In the genomic region with DNA sequence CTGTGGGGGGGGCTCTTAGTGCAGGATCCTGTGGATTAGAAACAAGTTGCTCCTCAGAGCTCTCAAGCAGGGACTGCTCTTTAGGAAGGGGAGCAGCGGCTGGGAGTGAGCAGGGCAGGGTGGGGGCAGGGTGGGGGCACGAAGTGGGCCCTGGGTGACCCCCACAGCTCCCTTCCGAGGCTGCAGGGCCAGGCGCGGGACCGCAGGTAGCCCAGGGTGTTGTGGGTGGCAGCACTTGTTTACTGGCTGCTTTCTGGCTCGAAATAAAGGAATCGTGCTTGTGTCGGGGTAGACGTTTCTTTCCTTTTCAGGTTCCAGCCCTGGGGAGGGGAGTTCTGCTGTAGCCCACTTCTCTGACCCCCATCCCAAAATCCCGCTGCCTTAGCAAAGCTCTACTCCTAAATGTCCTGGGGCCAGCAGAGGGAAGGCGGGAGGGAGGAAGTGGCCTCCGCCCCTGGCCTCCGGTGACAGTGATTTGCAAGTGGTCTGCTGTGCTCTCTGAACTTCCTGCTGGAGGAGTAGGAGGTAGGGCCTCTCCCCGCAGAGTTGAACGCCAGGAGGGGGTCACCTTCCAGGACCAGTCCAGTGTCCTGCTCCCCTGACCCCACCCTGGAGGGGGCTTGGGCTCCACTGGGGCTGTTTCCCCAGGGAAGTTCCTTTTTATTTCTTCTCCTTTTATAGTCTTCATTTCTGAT, we compare ENCODE assay signal across 16 cellular contexts. TPM values are rescaled to one million over a fixed set of nuclear protein-coding genes. Genes with fewer than 3 reads are reported as not detected.
DNase-seq lines count a peak whose midpoint lies in the region; FAIRE-seq and TF ChIP-seq lines count a peak whose summit lies in the region.
"Had no signal": no experiment of that assay in that cellular context is flagged by ENCODE, and none has a peak within 500 bp of the region (broad histone marks: within the 10 kb centered on the region; RNA-seq: fewer than 3 reads in every experiment).

No MANE protein-coding gene starts in this region.

- H3K36me3 ChIP-seq in MM.1S (replicated peaks; ENCODE audit: insufficient read depth, low read length) (no peaks in the 10 kb centered on the region), H1 (ENCODE audit: control insufficient read depth in 2 of 4, insufficient read depth in 4 of 4, low read length in 3 of 4) (no peaks in the 10 kb centered on the region)
- H3K36me3 ChIP-seq: right lobe of liver had no signal

- FAIRE-seq in H1 (lab: Jason Lieb, UNC) = no peak

- no peak overlapping the region for H3K4ac ChIP-seq in H1 (replicated peaks; ENCODE audit: insufficient read length, low read depth, low read length)

- WGBS in H1 (ENCODE audit: extremely low coverage in 1 of 2, insufficient coverage in 1 of 2, insufficient read length in 1 of 2, insufficient replicate concordance in 2 of 2, low coverage in 1 of 2, low lambda C conversion rate in 2 of 2, missing lambda C conversion rate in 1 of 2), 2 experiments = 80% methylated on average over 13 of the region's 16 CpGs; no CpG with 5 or more reads in 1 of the 2 experiments

- H2BK5ac ChIP-seq in H1 (ENCODE audit: low read depth, low read length) = no peak overlapping the region

- H3K79me2 ChIP-seq in MM.1S (ENCODE audit: low read length) (no peaks in the 10 kb centered on the region), H1 (ENCODE audit: control insufficient read depth in 1 of 2, insufficient read depth in 2 of 2, low read length in 2 of 2) (no peaks in the 10 kb centered on the region)

- no peak overlapping the region for H4K91ac ChIP-seq in H1 (replicated peaks; ENCODE audit: insufficient read length, low read length)

- no peak overlapping the region for H3K4me3 Mint-ChIP-seq in nephron progenitor cell
- H3K4me3 Mint-ChIP-seq: brain had no signal

- H4K20me1 ChIP-seq in MM.1S (ENCODE audit: insufficient read depth, low read length) (no peaks in the 10 kb centered on the region), H1 (replicated peaks in 1 of 2; ENCODE audit: control insufficient read depth in 1 of 2, insufficient read depth in 2 of 2, low read length in 2 of 2) (no peaks in the 10 kb centered on the region)

- H3K27ac Mint-ChIP-seq in nephron progenitor cell = peak overlapping the region; percentile 51
- H3K27ac Mint-ChIP-seq: brain had no signal

- no peak overlapping the region for H2AK5ac ChIP-seq in H1 (ENCODE audit: low read depth, low read length)

- no peak overlapping the region for H3K14ac ChIP-seq in H1 (ENCODE audit: insufficient read length)

- no peaks in the 10 kb centered on the region for H3K36me3 Mint-ChIP-seq in nephron progenitor cell (ENCODE audit: low read depth)
- H3K36me3 Mint-ChIP-seq: brain had no signal

- H3K27me3 Mint-ChIP-seq in nephron progenitor cell (ENCODE audit: low read depth, poor library complexity) = no peaks in the 10 kb centered on the region

- DNase-seq in DMS53 (lab: John Stamatoyannopoulos, UW) (peak; percentile 32), DMS53 treated with DMSO at 0.1 percent for 48 hours (lab: John Stamatoyannopoulos, UW; ENCODE audit: unreplicated experiment) (no peak), MM.1S (no peak), H1 (ENCODE audit: low read depth in 1 of 2, low spot score in 2 of 2) (no peak), nephron progenitor cell (no peak), glomerular visceral epithelial cell (ENCODE audit: extremely low spot score) (no peak), cerebellum (ENCODE audit: low spot score) (no peak), nucleus accumbens (lab: John Stamatoyannopoulos, UW) (no peak)
- DNase-seq: hypothalamus, NCI-H1694 treated with DMSO at 0.1 percent for 48 hours, T1000 had no signal

- H3K9ac ChIP-seq in MM.1S (ENCODE audit: low read length) (no peak overlapping the region), H1 (replicated peaks in 1 of 4; ENCODE audit: extremely low read depth in 1 of 4, low read depth in 3 of 4, low read length in 3 of 4) (no peak overlapping the region)

- H3K23me2 ChIP-seq in H1 (ENCODE audit: low read depth, low read length) = no peaks in the 10 kb centered on the region

- no peaks in the 10 kb centered on the region for H3K9me3 Mint-ChIP-seq in nephron progenitor cell
- H3K9me3 Mint-ChIP-seq: brain had no signal

- no peak overlapping the region for H2BK12ac ChIP-seq in H1 (ENCODE audit: low read depth, low read length)

- H2BK20ac ChIP-seq in H1 (ENCODE audit: low read length) = no peak overlapping the region

- no peak for TF ChIP-seq POLR2A in H1 (IDR thresholded peaks at IDR 0.05; ENCODE audit: control extremely low read depth in 1 of 2, low read depth in 2 of 2, low read length in 2 of 2)

- POLR2A ChIA-PET in H1 (lab: Charles Lee; ENCODE audit: partially characterized antibody) = no interaction called here

- no peaks in the 10 kb centered on the region for H3K9me3 ChIP-seq in MM.1S (replicated peaks; ENCODE audit: insufficient read depth, low read length)
- no peaks in the 10 kb centered on the region for H3K9me3 ChIP-seq in H1 (ENCODE audit: insufficient read depth in 2 of 2, low read depth in 1 of 2, low read length in 1 of 2)
- H3K9me3 ChIP-seq: right lobe of liver had no signal

- peaks cover 26% of the 10 kb centered on the region for H3K4me1 Mint-ChIP-seq in nephron progenitor cell
- H3K4me1 Mint-ChIP-seq: brain had no signal

- no peaks in the 10 kb centered on the region for H3K9me2 ChIP-seq in MM.1S (replicated peaks; ENCODE audit: insufficient read depth, low read length)

- TF ChIP-seq CTCF in MM.1S (IDR thresholded peaks at IDR 0.05; ENCODE audit: low read length) = no peak
- TF ChIP-seq CTCF in H1 (IDR thresholded peaks at IDR 0.05; ENCODE audit: control extremely low read depth in 1 of 3, insufficient read depth in 1 of 3, low read depth in 1 of 3, low read length in 3 of 3) = no peak
- no peak for TF ChIP-seq CTCF in nephron progenitor cell (IDR thresholded peaks at IDR 0.05)

- H3K4me1 ChIP-seq in MM.1S (ENCODE audit: low read length) = no peaks in the 10 kb centered on the region
- peaks cover 0 to 8% (median 0%) of the 10 kb centered on the region in 4 experiments; a peak in 2 of 7 replicates for H3K4me1 ChIP-seq in H1 (replicated peaks in 1 of 4; ENCODE audit: control insufficient read depth in 3 of 4, insufficient read depth in 4 of 4, low read length in 3 of 4)

- no peak overlapping the region for H3K23ac ChIP-seq in H1 (ENCODE audit: insufficient read length)

- H3K56ac ChIP-seq in H1 (replicated peaks; ENCODE audit: insufficient read length, low read depth, low read length) = no peak overlapping the region

- H3K18ac ChIP-seq in H1 (ENCODE audit: extremely low read depth, low read length) = no peak overlapping the region

- H3K4me2 ChIP-seq in MM.1S (ENCODE audit: low read depth, low read length) = peak overlapping the region; percentile 15; the same call in 1 of the 2 replicates
- H3K4me2 ChIP-seq in H1 (ENCODE audit: insufficient read depth in 1 of 2, low read depth in 2 of 2, low read length in 2 of 2) = no peak overlapping the region

- no peak overlapping the region for H3K27ac ChIP-seq in MM.1S (ENCODE audit: low read length)
- no peak overlapping the region for H3K27ac ChIP-seq in H1 (ENCODE audit: low read depth, low read length)
- H3K27ac ChIP-seq: 22Rv1, right lobe of liver had no signal

- peak overlapping the region; percentile 83; the same call in 1 of the 2 replicates for H4K8ac ChIP-seq in H1 (ENCODE audit: extremely low read depth, insufficient read depth, low read length)

- H3K4me3 ChIP-seq in MM.1S (ENCODE audit: low read length) (no peak overlapping the region), H1 (ENCODE audit: extremely low read depth in 1 of 4, insufficient read depth in 2 of 4, low read depth in 3 of 4, low read length in 4 of 4) (no peak overlapping the region)
- H3K4me3 ChIP-seq: right lobe of liver had no signal

- no peaks in the 10 kb centered on the region for H3K79me1 ChIP-seq in H1 (ENCODE audit: low read depth, low read length)

- TF ChIP-seq EP300 in H1 (IDR thresholded peaks at IDR 0.05; ENCODE audit: borderline replicate concordance in 1 of 2, low read depth in 2 of 2, low read length in 2 of 2) = no peak

- H3K27me3 ChIP-seq in MM.1S (replicated peaks; ENCODE audit: insufficient read depth, low read length) = peaks cover 69% of the 10 kb centered on the region
- H3K27me3 ChIP-seq in H1 (replicated peaks in 1 of 4; ENCODE audit: control insufficient read depth in 3 of 4, extremely low read depth in 1 of 4, insufficient read depth in 3 of 4, low read length in 3 of 4) = no peaks in the 10 kb centered on the region
- H3K27me3 ChIP-seq: right lobe of liver had no signal

- no peaks in the 10 kb centered on the region for H3F3A ChIP-seq in MM.1S (ENCODE audit: insufficient read depth, low read length)

- no peak overlapping the region for H2BK120ac ChIP-seq in H1 (replicated peaks; ENCODE audit: low read depth, low read length)

- H2BK15ac ChIP-seq in H1 (ENCODE audit: low read length) = no peak overlapping the region

- H2AFZ ChIP-seq in MM.1S (ENCODE audit: low read length) (no peak overlapping the region), H1 (ENCODE audit: low read length) (no peak overlapping the region)

- H4K5ac ChIP-seq in H1 (ENCODE audit: insufficient read length, low read depth, low read length) = no peak overlapping the region

- CTCF ChIA-PET in H1 (lab: Charles Lee; ENCODE audit: partially characterized antibody) = interaction anchor here (0.7 to 1.3 kb wide), 2 partner anchors 36 to 81 kb away, joined by 3 read pairs; no protein-coding TSS in a partner anchor

- no peak for TF ChIP-seq RAD21 in H1 (IDR thresholded peaks at IDR 0.05 in 1 of 2, conservative IDR thresholded peaks at IDR 0.05 in 1 of 2; ENCODE audit: low read depth in 2 of 2, low read length in 2 of 2)

RNA-seq across cellular contexts. Expression of a gene that starts 8.3 kb away (rescaled TPM):
- 0.50 and 0.82 TPM in 2 replicates for total RNA-seq in H1 (2021; fragmentation: NEBNext Ultra II Directional; extraction: Animal tissue kit (Norgen Biotek cat#: 25700))
- 0.32 and 0.89 TPM in 2 replicates for polyA plus RNA-seq in H1 (2011; rRNA removed)
- 0.45 TPM for polyA plus RNA-seq in H1 (2011; cell fraction: cytosol; rRNA removed)
- 2.0 TPM for polyA plus RNA-seq in H1 (2011; cell fraction: nucleus; rRNA removed)
- 0.23 to 0.82 TPM (median 0.62 TPM) in 3 of 4 replicates, not detected in the other for polyA plus RNA-seq in H1 (2012, experiment 1 of 2)
- polyA plus RNA-seq in H1 (2012, experiment 2 of 2) = 0.28 TPM
- polyA plus RNA-seq in H1 (2013, experiment 1 of 2) = 0.39 TPM
- polyA plus RNA-seq in H1 (2013, experiment 2 of 2) = 0.07 TPM
- not detected in 2 replicates for polyA minus RNA-seq in H1 (2011; rRNA and poly(A)+ RNA removed)
- polyA minus RNA-seq in H1 (2011; cell fraction: cytosol; rRNA and poly(A)+ RNA removed) = not detected
- 0.50 TPM for polyA minus RNA-seq in H1 (2011; cell fraction: nucleus; rRNA and poly(A)+ RNA removed)
- total RNA-seq in cerebellum = 0.82 TPM
- total RNA-seq: epithelial cell of proximal tubule, H4 had no signal

RNA-seq across cellular contexts. Expression of a gene that starts 40.7 kb away (rescaled TPM):
- total RNA-seq in H1 (2021; fragmentation: NEBNext Ultra II Directional; extraction: Animal tissue kit (Norgen Biotek cat#: 25700)) = not detected in 2 replicates
- 0.14 TPM in 1 of 2 replicates, not detected in the other for polyA plus RNA-seq in H1 (2011; rRNA removed)
- 0.06 TPM for polyA plus RNA-seq in H1 (2011; cell fraction: cytosol; rRNA removed)
- 0.44 TPM for polyA plus RNA-seq in H1 (2011; cell fraction: nucleus; rRNA removed)
- polyA plus RNA-seq in H1 (2012, experiment 1 of 2) = 0.15 to 0.21 TPM (median 0.17 TPM) in 3 of 4 replicates, not detected in the other
- polyA plus RNA-seq in H1 (2012, experiment 2 of 2) = not detected
- 0.12 TPM for polyA plus RNA-seq in H1 (2013, experiment 1 of 2)
- 0.09 TPM for polyA plus RNA-seq in H1 (2013, experiment 2 of 2)
- 0.13 TPM in 1 of 2 replicates, not detected in the other for polyA minus RNA-seq in H1 (2011; rRNA and poly(A)+ RNA removed)
- polyA minus RNA-seq in H1 (2011; cell fraction: cytosol; rRNA and poly(A)+ RNA removed) = not detected
- 0.90 TPM for polyA minus RNA-seq in H1 (2011; cell fraction: nucleus; rRNA and poly(A)+ RNA removed)
- 0.45 TPM for total RNA-seq in cerebellum
- total RNA-seq: epithelial cell of proximal tubule, H4 had no signal

RNA-seq across cellular contexts. Expression of a gene that starts 41.4 kb away (rescaled TPM):
- 0.48 and 0.73 TPM in 2 replicates for total RNA-seq in H1 (2021; fragmentation: NEBNext Ultra II Directional; extraction: Animal tissue kit (Norgen Biotek cat#: 25700))
- polyA plus RNA-seq in H1 (2011; rRNA removed) = 1.1 and 1.5 TPM in 2 replicates
- 1.1 TPM for polyA plus RNA-seq in H1 (2011; cell fraction: cytosol; rRNA removed)
- polyA plus RNA-seq in H1 (2011; cell fraction: nucleus; rRNA removed) = 1.8 TPM
- polyA plus RNA-seq in H1 (2012, experiment 1 of 2) = 0.37 to 0.80 TPM (median 0.56 TPM) in 4 replicates
- 0.41 TPM for polyA plus RNA-seq in H1 (2012, experiment 2 of 2)
- 1.5 TPM for polyA plus RNA-seq in H1 (2013, experiment 1 of 2)
- 1.5 TPM for polyA plus RNA-seq in H1 (2013, experiment 2 of 2)
- polyA minus RNA-seq in H1 (2011; rRNA and poly(A)+ RNA removed) = 0.22 and 0.24 TPM in 2 replicates
- 2.5 TPM for polyA minus RNA-seq in H1 (2011; cell fraction: cytosol; rRNA and poly(A)+ RNA removed)
- 0.30 TPM for polyA minus RNA-seq in H1 (2011; cell fraction: nucleus; rRNA and poly(A)+ RNA removed)
- not detected for total RNA-seq in cerebellum
- total RNA-seq: H4 had no signal

RNA-seq across cellular contexts. Expression of a gene that starts 52.3 kb away (rescaled TPM):
- total RNA-seq in H1 (2021; fragmentation: NEBNext Ultra II Directional; extraction: Animal tissue kit (Norgen Biotek cat#: 25700)) = not detected in 2 replicates
- polyA plus RNA-seq in H1 (2011; rRNA removed) = 0.03 TPM in 1 of 2 replicates, not detected in the other
- polyA plus RNA-seq in H1 (2011; cell fraction: cytosol; rRNA removed) = not detected
- not detected for polyA plus RNA-seq in H1 (2011; cell fraction: nucleus; rRNA removed)
- polyA plus RNA-seq in H1 (2012, experiment 1 of 2) = not detected in 4 replicates
- not detected for polyA plus RNA-seq in H1 (2012, experiment 2 of 2)
- polyA plus RNA-seq in H1 (2013, experiment 1 of 2) = not detected
- polyA plus RNA-seq in H1 (2013, experiment 2 of 2) = not detected
- polyA minus RNA-seq in H1 (2011; rRNA and poly(A)+ RNA removed) = not detected in 2 replicates
- polyA minus RNA-seq in H1 (2011; cell fraction: cytosol; rRNA and poly(A)+ RNA removed) = not detected
- polyA minus RNA-seq in H1 (2011; cell fraction: nucleus; rRNA and poly(A)+ RNA removed) = not detected
- 1.3 TPM for total RNA-seq in cerebellum
- total RNA-seq: epithelial cell of proximal tubule, H4, right lobe of liver had no signal
